19 cellular contexts compared by ENCODE assay signal in the genomic region with DNA sequence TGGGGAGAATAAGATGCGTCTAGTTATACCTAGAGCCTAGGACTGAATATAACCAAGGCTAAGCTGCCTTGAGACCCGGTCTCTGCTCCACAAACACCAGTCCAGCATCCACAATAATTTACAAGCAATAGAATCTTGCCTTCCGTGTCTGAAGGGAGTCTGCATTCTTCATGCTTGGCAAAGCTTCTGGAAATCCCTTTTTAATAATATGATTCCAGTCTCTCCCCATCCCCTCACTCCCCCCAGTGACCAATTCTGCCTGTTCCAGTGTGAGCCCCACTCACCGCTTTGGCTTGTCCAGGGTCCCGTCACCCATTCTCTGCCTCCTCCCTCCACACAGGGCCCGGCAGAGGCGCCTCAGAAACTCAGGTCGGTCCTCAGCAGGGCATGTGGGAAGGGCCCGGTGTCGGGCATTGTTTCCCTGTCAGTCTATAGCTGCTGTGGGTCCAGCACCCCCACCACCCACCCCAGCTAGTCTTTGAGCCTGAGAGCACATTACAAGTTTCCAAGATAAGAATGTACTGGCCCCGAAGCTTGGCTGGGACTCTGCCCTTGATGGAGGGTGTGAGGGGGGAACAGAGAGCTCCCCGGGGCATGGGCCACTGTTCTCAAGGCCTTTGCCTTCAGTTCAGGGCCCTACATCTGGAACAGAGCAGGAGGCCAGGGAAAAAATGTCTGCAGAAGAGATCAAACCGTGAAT.
"Had no signal": no experiment of that assay in that cellular context is flagged by ENCODE, and none has a peak within 500 bp of the region (broad histone marks: within the 10 kb centered on the region; RNA-seq: fewer than 3 reads in every experiment).

No MANE protein-coding gene starts in this region.

- H3K4me3 ChIP-seq: body of pancreas had no signal

- ATAC-seq: activated T-cell treated with anti-CD3 and anti-CD28 coated beads, Interleukin-2, amount 50 U/mL, for 72 hours; body of pancreas; foreskin keratinocyte; left colon; natural killer cell; stimulated activated naive B cell treated with anti-CD40 and anti-IgM and Interleukin-4, amounts not matched to agents 10 μg/mL and 1 μg/mL and 100 μg/mL, for 72 hours; T-helper 17 cell had no signal

- H3K4me1 ChIP-seq: body of pancreas, foreskin keratinocyte had no signal

- DNase-seq: activated CD4-positive, alpha-beta memory T cell treated with anti-CD3 and anti-CD28 coated beads for 36 hours; activated CD4-positive, alpha-beta T cell treated with anti-CD3 and anti-CD28 coated beads for 48 hours; activated effector memory CD4-positive, alpha-beta T cell treated with anti-CD3 and anti-CD28 coated beads, Interleukin-2, amount 50 U/mL, for 16 hours; activated naive CD4-positive, alpha-beta T cell treated with anti-CD3 and anti-CD28 coated beads, Interleukin-2, amount 10 ng/mL, durations not matched to agents 7 days and 5 days; activated T-cell treated with anti-CD3 and anti-CD28 coated beads, Interleukin-2, amount 50 U/mL, for 72 hours; body of pancreas; effector memory CD4-positive, alpha-beta T cell; foreskin keratinocyte; hippocampal formation; left colon; midbrain; natural killer cell; occipital lobe; stimulated activated CD4-positive, alpha-beta T cell treated with anti-CD3 and anti-CD28 coated beads, Interleukin-2, amount 100 ng/mL, for 48 hours; stimulated activated CD8-positive, alpha-beta memory T cell treated with anti-CD3 and anti-CD28 coated beads, Interleukin-4, amount 100 ng/mL, for 48 hours; stimulated activated naive B cell treated with anti-CD40 and anti-IgM and Interleukin-4, amounts not matched to agents 10 μg/mL and 1 μg/mL and 100 μg/mL, for 72 hours; SW 1271; T-helper 17 cell had no signal

- H3K9me3 Mint-ChIP-seq: activated CD4-positive, alpha-beta memory T cell treated with anti-CD3 and anti-CD28 coated beads for 36 hours; activated naive CD4-positive, alpha-beta T cell treated with anti-CD3 and anti-CD28 coated beads, Interleukin-2, amount 10 ng/mL, durations not matched to agents 7 days and 5 days; activated T-cell treated with anti-CD3 and anti-CD28 coated beads, Interleukin-2, amount 50 U/mL, for 72 hours; central memory CD8-positive, alpha-beta T cell; natural killer cell; stimulated activated naive B cell treated with anti-CD40 and anti-IgM and Interleukin-4, amounts not matched to agents 10 μg/mL and 1 μg/mL and 100 μg/mL, for 72 hours had no signal

- H3K27me3 ChIP-seq: body of pancreas, foreskin keratinocyte had no signal

- H3K36me3 Mint-ChIP-seq: activated CD4-positive, alpha-beta memory T cell treated with anti-CD3 and anti-CD28 coated beads for 36 hours; activated naive CD4-positive, alpha-beta T cell treated with anti-CD3 and anti-CD28 coated beads, Interleukin-2, amount 10 ng/mL, durations not matched to agents 7 days and 5 days; natural killer cell; stimulated activated naive B cell treated with anti-CD40 and anti-IgM and Interleukin-4, amounts not matched to agents 10 μg/mL and 1 μg/mL and 100 μg/mL, for 72 hours had no signal

- H3K9me3 ChIP-seq: body of pancreas had no signal

- H3K4me3 Mint-ChIP-seq: activated CD4-positive, alpha-beta memory T cell treated with anti-CD3 and anti-CD28 coated beads for 36 hours; activated naive CD4-positive, alpha-beta T cell treated with anti-CD3 and anti-CD28 coated beads, Interleukin-2, amount 10 ng/mL, durations not matched to agents 7 days and 5 days; activated T-cell treated with anti-CD3 and anti-CD28 coated beads, Interleukin-2, amount 50 U/mL, for 72 hours; central memory CD8-positive, alpha-beta T cell; natural killer cell; stimulated activated naive B cell treated with anti-CD40 and anti-IgM and Interleukin-4, amounts not matched to agents 10 μg/mL and 1 μg/mL and 100 μg/mL, for 72 hours; T-helper 17 cell had no signal

- H3K4me1 Mint-ChIP-seq: activated naive CD4-positive, alpha-beta T cell treated with anti-CD3 and anti-CD28 coated beads, Interleukin-2, amount 10 ng/mL, durations not matched to agents 7 days and 5 days; central memory CD8-positive, alpha-beta T cell; natural killer cell; stimulated activated naive B cell treated with anti-CD40 and anti-IgM and Interleukin-4, amounts not matched to agents 10 μg/mL and 1 μg/mL and 100 μg/mL, for 72 hours; T-helper 17 cell had no signal

- H3K27ac Mint-ChIP-seq: activated CD4-positive, alpha-beta memory T cell treated with anti-CD3 and anti-CD28 coated beads for 36 hours; activated naive CD4-positive, alpha-beta T cell treated with anti-CD3 and anti-CD28 coated beads, Interleukin-2, amount 10 ng/mL, durations not matched to agents 7 days and 5 days; activated T-cell treated with anti-CD3 and anti-CD28 coated beads, Interleukin-2, amount 50 U/mL, for 72 hours; natural killer cell; stimulated activated naive B cell treated with anti-CD40 and anti-IgM and Interleukin-4, amounts not matched to agents 10 μg/mL and 1 μg/mL and 100 μg/mL, for 72 hours; T-helper 17 cell had no signal

- H3K27ac ChIP-seq: body of pancreas, foreskin keratinocyte had no signal
